22 cellular contexts compared by ENCODE assay signal in the genomic region with DNA sequence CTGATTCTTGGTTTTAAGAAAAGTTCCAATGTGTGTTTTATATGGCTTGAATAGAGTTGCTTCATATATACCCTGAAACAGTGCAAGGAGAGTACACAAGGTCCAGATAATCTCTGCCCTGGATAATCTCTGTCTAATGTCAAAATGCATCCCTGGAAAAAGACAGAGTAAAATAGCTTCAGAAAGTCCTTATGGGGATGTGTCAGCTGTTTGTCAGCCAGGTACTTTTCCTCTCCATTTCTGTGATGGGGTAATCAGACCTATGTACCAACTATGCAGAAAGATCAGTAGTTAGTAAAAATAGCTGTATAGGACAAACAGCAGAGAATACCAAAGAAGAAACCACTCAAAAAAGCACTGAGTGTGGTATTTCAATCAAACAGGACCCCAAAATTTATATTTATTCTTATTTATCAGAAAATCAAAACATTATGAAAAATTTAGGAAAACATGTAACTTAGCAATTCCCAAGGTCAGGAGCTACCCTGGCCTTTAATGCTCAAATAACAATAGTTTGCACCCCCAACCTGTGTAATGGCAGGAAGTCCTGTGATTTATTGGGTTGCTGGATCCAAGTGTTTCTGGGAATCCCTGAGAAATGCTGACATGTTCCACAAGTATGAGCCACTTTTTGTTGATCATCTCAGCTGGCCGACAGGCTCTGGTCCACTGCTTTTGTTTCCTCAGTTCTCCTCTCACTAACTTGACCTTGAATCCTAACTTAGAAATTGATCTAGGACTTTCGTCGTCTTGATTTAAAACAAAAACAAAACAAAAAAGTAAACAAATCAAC.
DNase-seq lines count a peak whose midpoint lies in the region.
"Had no signal": no experiment of that assay in that cellular context is flagged by ENCODE, and none has a peak within 500 bp of the region (broad histone marks: within the 10 kb centered on the region; RNA-seq: fewer than 3 reads in every experiment).

No MANE protein-coding gene starts in this region.

- peak; percentile 46 for DNase-seq in GM04504 (ENCODE audit: low read depth)
- peak; percentile 73 for DNase-seq in dermis blood vessel endothelial cell
- DNase-seq in kidney tubule cell (ENCODE audit: low spot score) = peak; percentile 62
- DNase-seq in stromal cell of bone marrow (ENCODE audit: low read depth) = peak; percentile 29
- DNase-seq in CD1c-positive myeloid dendritic cell (ENCODE audit: extremely low spot score) = no peak
- no peak for DNase-seq in hippocampal formation (lab: John Stamatoyannopoulos, UW)
- DNase-seq in stimulated activated CD4-positive, alpha-beta T cell treated with anti-CD3 and anti-CD28 coated beads, Interleukin-1b, Interleukin-23, amount 100 ng/mL, for 48 hours = no peak
- DNase-seq: activated CD4-positive, alpha-beta T cell treated with anti-CD3 and anti-CD28 coated beads for 4 hours; activated CD8-positive, alpha-beta memory T cell treated with anti-CD3 and anti-CD28 coated beads for 24 hours; activated gamma-delta T cell treated with Interleukin-2 at 50 U/mL for 16 hours; activated T-cell treated with anti-CD3 and anti-CD28 coated beads, Interleukin-2, amount 50 U/mL, for 1 hour; CD4-positive, CD25-positive, alpha-beta regulatory T cell; DMS 273 treated with DMSO at 0.1 percent for 48 hours; immature natural killer cell; lower lobe of right lung; NCI-H1105 treated with DMSO at 0.1 percent for 48 hours; NCI-H2081; NCI-H446 treated with DMSO at 0.1 percent for 48 hours; right lobe of liver; SK-N-SH; substantia nigra; T-helper 17 cell had no signal

Comparison
In these comparisons a context has a peak if more than half of its experiments do, and no peak if none do; other contexts are left out.
1. DNase-seq: peak in GM04504 (single experiment), dermis blood vessel endothelial cell (single experiment), kidney tubule cell (single experiment) and stromal cell of bone marrow (single experiment); none in CD1c-positive myeloid dendritic cell (single experiment), hippocampal formation (0 of 2) and stimulated activated CD4-positive, alpha-beta T cell treated with anti-CD3 and anti-CD28 coated beads, Interleukin-1b, Interleukin-23, amount 100 ng/mL, for 48 hours (single experiment).